Comparison of ENCODE assay signal across 27 cellular contexts in the genomic region with DNA sequence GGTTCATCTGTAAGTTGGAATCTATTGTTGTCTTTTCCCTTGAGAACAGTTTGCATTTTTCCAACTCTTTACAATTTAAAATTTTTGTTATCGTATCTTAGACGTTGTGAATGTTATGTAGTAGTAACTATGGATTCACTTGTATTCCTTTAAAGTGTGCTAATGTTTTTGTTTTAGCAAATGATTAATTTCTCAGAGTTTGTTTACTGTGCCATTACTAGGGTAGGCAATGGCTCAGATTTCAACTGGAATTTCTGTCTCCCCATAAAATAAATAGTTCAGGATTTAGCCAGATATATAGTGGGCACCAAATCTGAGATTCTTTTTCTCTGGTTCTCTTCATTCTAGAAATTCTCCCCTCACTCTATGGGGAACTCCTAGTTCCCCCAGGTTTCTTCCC.
"Had no signal": no experiment of that assay in that cellular context is flagged by ENCODE, and none has a peak within 500 bp of the region (broad histone marks: within the 10 kb centered on the region; RNA-seq: fewer than 3 reads in every experiment).

No MANE protein-coding gene starts in this region.

- H3K9me3 ChIP-seq: ascending aorta, breast epithelium had no signal

- H3K36me3 Mint-ChIP-seq: activated naive CD4-positive, alpha-beta T cell treated with anti-CD3 and anti-CD28 coated beads, Interleukin-2, amount 10 ng/mL, durations not matched to agents 7 days and 5 days; activated naive CD4-positive, alpha-beta T cell treated with anti-CD3 and anti-CD28 coated beads, Interleukin-2, amount 50 U/mL, for 72 hours; activated naive CD8-positive, alpha-beta T cell treated with anti-CD3 and anti-CD28 coated beads, Interleukin-2, amount 10 ng/mL, durations not matched to agents 7 days and 5 days; brain had no signal

- H3K27me3 ChIP-seq: ascending aorta, breast epithelium, cardiac muscle cell, dorsolateral prefrontal cortex had no signal

- H3K4me1 Mint-ChIP-seq: activated CD4-positive, alpha-beta memory T cell treated with anti-CD3 and anti-CD28 coated beads, Interleukin-2, amount 10 ng/mL, durations not matched to agents 7 days and 5 days; activated CD4-positive, alpha-beta T cell treated with anti-CD3 and anti-CD28 coated beads for 36 hours; activated CD4-positive, alpha-beta T cell treated with anti-CD3 and anti-CD28 coated beads, Interleukin-2, amount 10 ng/mL, durations not matched to agents 24 days and 14 days; activated naive CD4-positive, alpha-beta T cell treated with anti-CD3 and anti-CD28 coated beads, Interleukin-2, amount 10 ng/mL, durations not matched to agents 7 days and 5 days; activated naive CD8-positive, alpha-beta T cell treated with anti-CD3 and anti-CD28 coated beads, Interleukin-2, amount 10 ng/mL, durations not matched to agents 7 days and 5 days; central memory CD8-positive, alpha-beta T cell; endodermal cell had no signal

- H3K36me3 ChIP-seq: ascending aorta, breast epithelium, cardiac muscle cell had no signal

- H3K4me1 ChIP-seq: ascending aorta, breast epithelium had no signal

- H3K27ac Mint-ChIP-seq: activated CD4-positive, alpha-beta memory T cell treated with anti-CD3 and anti-CD28 coated beads, Interleukin-2, amount 10 ng/mL, durations not matched to agents 7 days and 5 days; activated CD4-positive, alpha-beta T cell treated with anti-CD3 and anti-CD28 coated beads for 36 hours; activated CD4-positive, alpha-beta T cell treated with anti-CD3 and anti-CD28 coated beads, Interleukin-2, amount 10 ng/mL, durations not matched to agents 24 days and 14 days; activated naive CD4-positive, alpha-beta T cell treated with anti-CD3 and anti-CD28 coated beads, Interleukin-2, amount 10 ng/mL, durations not matched to agents 7 days and 5 days; activated naive CD4-positive, alpha-beta T cell treated with anti-CD3 and anti-CD28 coated beads, Interleukin-2, amount 50 U/mL, for 72 hours; activated naive CD8-positive, alpha-beta T cell treated with anti-CD3 and anti-CD28 coated beads, Interleukin-2, amount 10 ng/mL, durations not matched to agents 7 days and 5 days; activated T-cell treated with anti-CD3 and anti-CD28 coated beads, Interleukin-2, amount 50 U/mL, for 24 hours; activated T-cell treated with anti-CD3 and anti-CD28 coated beads, Interleukin-2, amount 50 U/mL, for 72 hours; brain; dendritic cell treated with granulocyte-macrophage colony-stimulating factor and Interleukin-4, amounts not matched to agents 40 ng/mL and 50 ng/mL, for 4 days; endodermal cell had no signal

- H3K9me3 Mint-ChIP-seq: activated CD4-positive, alpha-beta memory T cell treated with anti-CD3 and anti-CD28 coated beads, Interleukin-2, amount 10 ng/mL, durations not matched to agents 7 days and 5 days; activated CD4-positive, alpha-beta T cell treated with anti-CD3 and anti-CD28 coated beads, Interleukin-2, amount 10 ng/mL, durations not matched to agents 24 days and 14 days; activated naive CD4-positive, alpha-beta T cell treated with anti-CD3 and anti-CD28 coated beads, Interleukin-2, amount 10 ng/mL, durations not matched to agents 7 days and 5 days; activated naive CD8-positive, alpha-beta T cell treated with anti-CD3 and anti-CD28 coated beads, Interleukin-2, amount 10 ng/mL, durations not matched to agents 7 days and 5 days; activated T-cell treated with anti-CD3 and anti-CD28 coated beads, Interleukin-2, amount 50 U/mL, for 24 hours; dendritic cell treated with granulocyte-macrophage colony-stimulating factor and Interleukin-4, amounts not matched to agents 40 ng/mL and 50 ng/mL, for 4 days; endodermal cell had no signal

- H3K27me3 Mint-ChIP-seq: activated CD4-positive, alpha-beta memory T cell treated with anti-CD3 and anti-CD28 coated beads, Interleukin-2, amount 10 ng/mL, durations not matched to agents 7 days and 5 days; activated CD4-positive, alpha-beta T cell treated with anti-CD3 and anti-CD28 coated beads for 36 hours; activated CD4-positive, alpha-beta T cell treated with anti-CD3 and anti-CD28 coated beads, Interleukin-2, amount 10 ng/mL, durations not matched to agents 24 days and 14 days; activated naive CD4-positive, alpha-beta T cell treated with anti-CD3 and anti-CD28 coated beads, Interleukin-2, amount 10 ng/mL, durations not matched to agents 7 days and 5 days; activated naive CD8-positive, alpha-beta T cell treated with anti-CD3 and anti-CD28 coated beads, Interleukin-2, amount 10 ng/mL, durations not matched to agents 7 days and 5 days; activated T-cell treated with anti-CD3 and anti-CD28 coated beads, Interleukin-2, amount 50 U/mL, for 24 hours; central memory CD8-positive, alpha-beta T cell; dendritic cell treated with granulocyte-macrophage colony-stimulating factor and Interleukin-4, amounts not matched to agents 40 ng/mL and 50 ng/mL, for 4 days had no signal

- DNase-seq: activated CD4-positive, alpha-beta memory T cell treated with anti-CD3 and anti-CD28 coated beads, Interleukin-2, amount 10 ng/mL, durations not matched to agents 7 days and 5 days; activated CD4-positive, alpha-beta T cell treated with anti-CD3 and anti-CD28 coated beads for 36 hours; activated CD4-positive, alpha-beta T cell treated with anti-CD3 and anti-CD28 coated beads, Interleukin-2, amount 10 ng/mL, durations not matched to agents 24 days and 14 days; activated CD4-positive, CD25-positive, alpha-beta regulatory T cell; activated CD4-positive, CD25-positive, alpha-beta regulatory T cell treated with anti-CD3 and anti-CD28 coated beads, Interleukin-2, amount 50 U/mL, for 72 hours; activated CD8-positive, alpha-beta memory T cell treated with anti-CD3 and anti-CD28 coated beads, Interleukin-2, amount 50 U/mL, for 48 hours; activated gamma-delta T cell; activated naive CD4-positive, alpha-beta T cell; activated naive CD4-positive, alpha-beta T cell treated with anti-CD3 and anti-CD28 coated beads, Interleukin-2, amount 10 ng/mL, durations not matched to agents 7 days and 5 days; activated naive CD8-positive, alpha-beta T cell treated with anti-CD3 and anti-CD28 coated beads, Interleukin-2, amount 10 ng/mL, durations not matched to agents 7 days and 5 days; activated T-cell treated with anti-CD3 and anti-CD28 coated beads for 4 hours; activated T-cell treated with anti-CD3 and anti-CD28 coated beads, Interleukin-2, amount 50 U/mL, for 24 hours; activated T-cell treated with anti-CD3 and anti-CD28 coated beads, Interleukin-2, amount 50 U/mL, for 72 hours; dorsolateral prefrontal cortex; effector memory CD4-positive, alpha-beta T cell; endodermal cell; foreskin fibroblast; glutamatergic neuron; T-helper 2 cell had no signal

- H3K27ac ChIP-seq: ascending aorta, breast epithelium, cardiac muscle cell, coronary artery, dorsolateral prefrontal cortex had no signal

- H3K4me3 Mint-ChIP-seq: activated CD4-positive, alpha-beta memory T cell treated with anti-CD3 and anti-CD28 coated beads, Interleukin-2, amount 10 ng/mL, durations not matched to agents 7 days and 5 days; activated CD4-positive, alpha-beta T cell treated with anti-CD3 and anti-CD28 coated beads for 36 hours; activated CD4-positive, alpha-beta T cell treated with anti-CD3 and anti-CD28 coated beads, Interleukin-2, amount 10 ng/mL, durations not matched to agents 24 days and 14 days; activated naive CD4-positive, alpha-beta T cell treated with anti-CD3 and anti-CD28 coated beads, Interleukin-2, amount 10 ng/mL, durations not matched to agents 7 days and 5 days; activated naive CD8-positive, alpha-beta T cell treated with anti-CD3 and anti-CD28 coated beads, Interleukin-2, amount 10 ng/mL, durations not matched to agents 7 days and 5 days; activated T-cell treated with anti-CD3 and anti-CD28 coated beads, Interleukin-2, amount 50 U/mL, for 24 hours; activated T-cell treated with anti-CD3 and anti-CD28 coated beads, Interleukin-2, amount 50 U/mL, for 72 hours; brain; central memory CD8-positive, alpha-beta T cell; dendritic cell treated with granulocyte-macrophage colony-stimulating factor and Interleukin-4, amounts not matched to agents 40 ng/mL and 50 ng/mL, for 4 days; endodermal cell had no signal

- H3K4me3 ChIP-seq: ascending aorta, breast epithelium, cardiac muscle cell, coronary artery, dorsolateral prefrontal cortex had no signal
